In the genomic region with DNA sequence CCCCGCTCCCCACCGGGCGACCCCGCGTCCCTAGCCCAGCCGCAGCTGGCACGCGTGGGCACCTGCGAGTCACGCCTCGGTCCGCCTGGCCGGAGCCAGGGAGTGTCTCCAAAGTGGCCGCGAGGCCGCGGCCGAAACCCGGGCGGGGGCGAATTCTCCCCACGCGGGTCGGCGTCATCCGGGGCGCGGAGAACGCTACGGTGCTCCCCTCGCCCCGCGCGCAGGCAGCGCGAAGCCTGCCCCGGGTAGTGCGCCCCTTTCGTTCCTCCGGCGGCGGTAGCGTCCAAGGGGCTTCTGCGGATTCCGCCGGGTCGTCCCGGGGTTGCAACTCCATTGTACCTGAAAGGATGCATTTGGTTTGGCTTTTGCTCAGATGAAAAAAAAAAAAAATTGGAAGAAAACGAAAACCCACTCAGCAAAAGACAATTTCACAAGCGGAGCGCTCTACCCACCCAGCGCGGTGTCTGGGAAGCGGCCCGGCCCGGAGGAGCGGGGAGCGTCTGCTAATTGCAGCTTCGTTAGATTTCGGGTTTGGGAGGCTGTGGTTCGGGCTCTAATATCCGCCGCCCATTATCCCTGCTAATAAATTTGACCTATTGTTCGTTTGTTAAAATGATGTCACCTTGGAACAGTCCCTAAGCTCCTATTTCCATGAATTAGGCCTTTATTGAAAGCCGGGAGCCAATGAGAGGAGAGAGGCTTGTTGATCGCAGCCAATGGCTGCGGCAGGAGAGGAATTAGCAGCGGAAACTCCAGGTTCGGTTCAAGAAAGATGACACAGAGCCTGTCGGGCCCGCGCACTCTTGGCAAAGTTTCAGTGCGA, we compare ENCODE assay signal across 12 cellular contexts. TPM values are rescaled to one million over a fixed set of nuclear protein-coding genes. Genes with fewer than 3 reads are reported as not detected.
DNase-seq lines count a peak whose midpoint lies in the region; ATAC-seq and TF ChIP-seq lines count a peak whose summit lies in the region.
"Had no signal": no experiment of that assay in that cellular context is flagged by ENCODE, and none has a peak within 500 bp of the region (broad histone marks: within the 10 kb centered on the region; RNA-seq: fewer than 3 reads in every experiment).

A gene (plus strand): TSS at position 796 of the 823 bp plus-strand sequence. CDS start 118 bp downstream, outside the sequence.

- in situ Hi-C loops in KBM-7 (cut with MboI; ENCODE audit: low pct_unique_long_range_greater_than_20kb, low sequenced_read_pairs): no loop called here

- peaks cover 3% of the 10 kb centered on the region for H3K36me3 Mint-ChIP-seq in activated CD4-positive, alpha-beta T cell treated with anti-CD3 and anti-CD28 coated beads, Interleukin-2, amount 10 ng/mL, durations not matched to agents 7 days and 5 days (ENCODE audit: low read depth)

- no peaks in the 10 kb centered on the region for H3K9me3 ChIP-seq in skeletal muscle satellite cell (replicated peaks; ENCODE audit: low read length)
- no peaks in the 10 kb centered on the region for H3K9me3 ChIP-seq in esophagus squamous epithelium
- H3K9me3 ChIP-seq: HAP-1 had no signal

- peaks cover 70% of the 10 kb centered on the region for H3K27me3 Mint-ChIP-seq in activated CD4-positive, alpha-beta T cell treated with anti-CD3 and anti-CD28 coated beads, Interleukin-2, amount 10 ng/mL, durations not matched to agents 7 days and 5 days

- intact Hi-C loops in esophagus squamous epithelium (cut with DNase I): no loop called here

- no peaks in the 10 kb centered on the region for H3K9me3 Mint-ChIP-seq in activated CD4-positive, alpha-beta T cell treated with anti-CD3 and anti-CD28 coated beads, Interleukin-2, amount 10 ng/mL, durations not matched to agents 7 days and 5 days

- CTCF ChIA-PET in activated CD4-positive, alpha-beta T cell treated with anti-CD3 and anti-CD28 coated beads, Interleukin-2, amount 10 ng/mL, durations not matched to agents 7 days and 5 days (lab: Charles Lee): interaction anchor here (1.6 kb wide), 1 partner anchor 11 kb away, joined by 4 read pairs; no protein-coding TSS in a partner anchor

- H3K4me1 Mint-ChIP-seq in activated CD4-positive, alpha-beta T cell treated with anti-CD3 and anti-CD28 coated beads, Interleukin-2, amount 10 ng/mL, durations not matched to agents 7 days and 5 days: peaks cover 16% of the 10 kb centered on the region

- no peak within 1 kb of the TSS for H3K4me3 ChIP-seq in skeletal muscle satellite cell (ENCODE audit: low read length)
- H3K4me3 ChIP-seq in esophagus squamous epithelium: peak within 1 kb of the TSS in 2 of 4 donors; percentile 9 to 26
- H3K4me3 ChIP-seq: HAP-1 had no signal

- TF ChIP-seq POLR2A in esophagus squamous epithelium (IDR thresholded peaks at IDR 0.05): no peak

- H3K4me2 ChIP-seq in skeletal muscle satellite cell (ENCODE audit: low read length): peak within 1 kb of the TSS; percentile 47

- H3K27ac ChIP-seq in foreskin keratinocyte (no peak within 1 kb of the TSS), esophagus squamous epithelium (no peak within 1 kb of the TSS)

- H3K4me1 ChIP-seq in foreskin keratinocyte (no peaks in the 10 kb centered on the region), skeletal muscle satellite cell (ENCODE audit: control insufficient read depth, insufficient read depth, low read length) (peaks cover 17% of the 10 kb centered on the region), esophagus squamous epithelium (peaks cover 26 to 58% (median 29%) of the 10 kb centered on the region in 3 donors)
- H3K4me1 ChIP-seq: HAP-1 had no signal

- H3K4me3 Mint-ChIP-seq in activated CD4-positive, alpha-beta T cell treated with anti-CD3 and anti-CD28 coated beads, Interleukin-2, amount 10 ng/mL, durations not matched to agents 7 days and 5 days: no peak within 1 kb of the TSS

- H3K27ac Mint-ChIP-seq in activated CD4-positive, alpha-beta T cell treated with anti-CD3 and anti-CD28 coated beads, Interleukin-2, amount 10 ng/mL, durations not matched to agents 7 days and 5 days: peak within 1 kb of the TSS; percentile 57

- POLR2A ChIA-PET in activated CD4-positive, alpha-beta T cell treated with anti-CD3 and anti-CD28 coated beads, Interleukin-2, amount 10 ng/mL, durations not matched to agents 7 days and 5 days (lab: Charles Lee): no interaction called here

- 14 to 24% methylated on average over 14 to 27 of the region's 73 CpGs for WGBS in esophagus squamous epithelium, 2 donors

- TF ChIP-seq CTCF in foreskin keratinocyte (conservative IDR thresholded peaks at IDR 0.05): no peak
- TF ChIP-seq CTCF in esophagus squamous epithelium (IDR thresholded peaks at IDR 0.05): no peak

- H3K27me3 ChIP-seq in foreskin keratinocyte: peaks cover 100% of the 10 kb centered on the region
- H3K27me3 ChIP-seq in skeletal muscle satellite cell (ENCODE audit: control insufficient read depth, insufficient read depth, low read length): peaks cover 88% of the 10 kb centered on the region
- H3K27me3 ChIP-seq in esophagus squamous epithelium: peaks cover 47 to 100% (median 63%) of the 10 kb centered on the region in 4 donors

- H3K36me3 ChIP-seq in skeletal muscle satellite cell (ENCODE audit: insufficient read depth, low read length) (no peaks in the 10 kb centered on the region), esophagus squamous epithelium (no peaks in the 10 kb centered on the region)
- H3K36me3 ChIP-seq: HAP-1 had no signal

- DNase-seq in activated CD4-positive, alpha-beta T cell treated with anti-CD3 and anti-CD28 coated beads, Interleukin-2, amount 10 ng/mL, durations not matched to agents 7 days and 5 days: no peak
- no peak for DNase-seq in activated CD4-positive, alpha-beta T cell treated with anti-CD3 and anti-CD28 coated beads for 1 hour
- DNase-seq in NCI-H526 (lab: John Stamatoyannopoulos, UW) (peak; percentile 85 to 91), foreskin keratinocyte (peak in 1 of 2 donors; percentile 41), KBM-7 (no peak), NOMO-1 (lab: John Stamatoyannopoulos, UW; ENCODE audit: unreplicated experiment in 2 of 2) (no peak), esophagus squamous epithelium (lab: John Stamatoyannopoulos, UW) (no peak)

- no peak within 1 kb of the TSS for H3K9ac ChIP-seq in skeletal muscle satellite cell (ENCODE audit: low read depth, low read length)

- ATAC-seq in foreskin keratinocyte: peak; percentile 37

RNA-seq across cellular contexts. Expression of the gene that starts here (rescaled TPM):
- total RNA-seq in activated CD4-positive, alpha-beta T cell treated with anti-CD3 and anti-CD28 coated beads, Interleukin-2, amount 10 ng/mL, durations not matched to agents 7 days and 5 days: not detected
- not detected in 2 replicates for total RNA-seq in foreskin keratinocyte
- polyA plus RNA-seq in foreskin keratinocyte: 0.03 TPM in 1 of 2 replicates, not detected in the other
- not detected in 2 replicates for total RNA-seq in skeletal muscle satellite cell (2012; rRNA removed)
- not detected for total RNA-seq in esophagus squamous epithelium
- total RNA-seq: epithelial cell of proximal tubule, HT-29 had no signal
- polyA plus RNA-seq: AG04450 had no signal

Comparison
In these comparisons a context has a peak if more than half of its experiments do, and no peak if none do; other contexts are left out.
1. Peak in ATAC-seq in foreskin keratinocyte; RNA of the gene not detected or under 1 TPM.
2. DNase-seq: peak in NCI-H526 (2 of 2); none in activated CD4-positive, alpha-beta T cell treated with anti-CD3 and anti-CD28 coated beads, Interleukin-2, amount 10 ng/mL, durations not matched to agents 7 days and 5 days (single experiment), activated CD4-positive, alpha-beta T cell treated with anti-CD3 and anti-CD28 coated beads for 1 hour (single experiment), KBM-7 (single experiment), NOMO-1 (0 of 2) and esophagus squamous epithelium (single experiment).